In genomic region chr18:923144-923543, GRCh38 we compare ENCODE assay signal across 1 cellular context.
TF ChIP-seq lines count a peak whose summit lies in the region.

No MANE protein-coding gene starts in this region.

TF ChIP-seq in HepG2, 621 proteins besides CTCF, POLR2A, EP300 and RAD21 (continued from another document and continues in another):
- no peak; the same call in 1 of the 2 replicates for TF ChIP-seq PATZ1 (CRISPR knock-in tag; IDR thresholded peaks at IDR 0.05)
- TF ChIP-seq CCDC6 (CRISPR knock-in tag; IDR thresholded peaks at IDR 0.05): no peak
- TF ChIP-seq THYN1 (CRISPR knock-in tag; IDR thresholded peaks at IDR 0.05; ENCODE audit: borderline replicate concordance, low read depth): no peak
- TF ChIP-seq HDAC1 (CRISPR knock-in tag; IDR thresholded peaks at IDR 0.05): no peak
- peak; percentile 57; the same call in 1 of the 2 replicates for TF ChIP-seq FOXP4 (CRISPR knock-in tag; IDR thresholded peaks at IDR 0.05)
- 0 out of 2 replicates have a peak, but pooled peaks have one; percentile 31 for TF ChIP-seq RERE (CRISPR knock-in tag; IDR thresholded peaks at IDR 0.05; ENCODE audit: low read depth)
- no peak for TF ChIP-seq ZBTB42 (CRISPR knock-in tag; IDR thresholded peaks at IDR 0.05)
- no peak for TF ChIP-seq FOXA1 (IDR thresholded peaks at IDR 0.05)
- peak; percentile 64 for TF ChIP-seq FOXA1 (CRISPR knock-in tag; IDR thresholded peaks at IDR 0.05)
- TF ChIP-seq ZNF446 (CRISPR knock-in tag; IDR thresholded peaks at IDR 0.05): no peak
- TF ChIP-seq ISL2 (CRISPR knock-in tag; IDR thresholded peaks at IDR 0.05): peak; percentile 50; the same call in 1 of the 2 replicates
- peak; percentile 41; the same call in 1 of the 2 replicates for TF ChIP-seq RXRB (CRISPR knock-in tag; IDR thresholded peaks at IDR 0.05; ENCODE audit: borderline replicate concordance)
- TF ChIP-seq RBM22 (optimal IDR thresholded peaks at IDR 0.05; ENCODE audit: low read length): no peak
- no peak for TF ChIP-seq UBTF (CRISPR knock-in tag; IDR thresholded peaks at IDR 0.05)
- peak; percentile 46; the same call in 1 of the 2 replicates for TF ChIP-seq ZBTB7B (CRISPR knock-in tag; IDR thresholded peaks at IDR 0.05)
- TF ChIP-seq ATF4 (CRISPR knock-in tag; IDR thresholded peaks at IDR 0.05): peak in 1 of 2 experiments; percentile 97; a peak in 2 of 4 replicates
- 0 out of 2 replicates have a peak, but pooled peaks have one; percentile 23 for TF ChIP-seq ZMYM4 (CRISPR knock-in tag; IDR thresholded peaks at IDR 0.05)
- TF ChIP-seq ZBTB25 (CRISPR knock-in tag; IDR thresholded peaks at IDR 0.05): 0 out of 2 replicates have a peak, but pooled peaks have one; percentile 54
- peak; percentile 31; the same call in 1 of the 2 replicates for TF ChIP-seq ZGPAT (CRISPR knock-in tag; IDR thresholded peaks at IDR 0.05)
- TF ChIP-seq BCL6 (CRISPR knock-in tag; IDR thresholded peaks at IDR 0.05): peak; percentile 66; the same call in 1 of the 2 replicates
- TF ChIP-seq POLR2AphosphoS2 (IDR thresholded peaks at IDR 0.05; ENCODE audit: low read depth, low read length): no peak
- TF ChIP-seq AHDC1 (CRISPR knock-in tag; IDR thresholded peaks at IDR 0.05; ENCODE audit: borderline replicate concordance): peak; percentile 38; the same call in 1 of the 2 replicates
- no peak for TF ChIP-seq NFYC (CRISPR knock-in tag; IDR thresholded peaks at IDR 0.05)
- TF ChIP-seq GABPA (IDR thresholded peaks at IDR 0.05; ENCODE audit: low read depth, low read length): no peak
- TF ChIP-seq GABPA (CRISPR knock-in tag; IDR thresholded peaks at IDR 0.05; ENCODE audit: low read depth): peak; percentile 21; the same call in 1 of the 2 replicates
- TF ChIP-seq RARA (CRISPR knock-in tag; IDR thresholded peaks at IDR 0.05): peak; percentile 60
- TF ChIP-seq MAFG (CRISPR knock-in tag; IDR thresholded peaks at IDR 0.05): no peak
- TF ChIP-seq ZNF678 (CRISPR knock-in tag; IDR thresholded peaks at IDR 0.05): no peak
- peak; percentile 42; the same call in 1 of the 2 replicates for TF ChIP-seq THAP11 (CRISPR knock-in tag; IDR thresholded peaks at IDR 0.05)
- TF ChIP-seq SIX1 (CRISPR knock-in tag; IDR thresholded peaks at IDR 0.05; ENCODE audit: borderline replicate concordance): 0 out of 2 replicates have a peak, but pooled peaks have one; percentile 32
- TF ChIP-seq MYPOP (CRISPR knock-in tag; IDR thresholded peaks at IDR 0.05): peak; percentile 49; the same call in 1 of the 2 replicates
- peak; percentile 60 for TF ChIP-seq FOSL2 (CRISPR knock-in tag; IDR thresholded peaks at IDR 0.05)
- TF ChIP-seq CBX5 (CRISPR knock-in tag; IDR thresholded peaks at IDR 0.05; ENCODE audit: borderline replicate concordance): peak; percentile 57; the same call in 1 of the 2 replicates
- 0 out of 2 replicates have a peak, but pooled peaks have one; percentile 5 for TF ChIP-seq HNF4A (CRISPR knock-in tag; IDR thresholded peaks at IDR 0.05)
- TF ChIP-seq KDM6A (CRISPR knock-in tag; IDR thresholded peaks at IDR 0.05; ENCODE audit: low read depth): 0 out of 2 replicates have a peak, but pooled peaks have one; percentile 34
- peak; percentile 87 for TF ChIP-seq GATAD2A (CRISPR knock-in tag; IDR thresholded peaks at IDR 0.05)
